ENCODE assay signal across 32 cellular contexts in genomic region chr2:62727259-62727867, GRCh38. TPM values are rescaled to one million over a fixed set of nuclear protein-coding genes. Genes with fewer than 3 reads are reported as not detected.
A peak's percentile ranks its signal among the peaks of the same experiment; 100 is the strongest.
DNase-seq lines count a peak whose midpoint lies in the region; ATAC-seq, FAIRE-seq and TF ChIP-seq lines count a peak whose summit lies in the region.
"Had no signal": no experiment of that assay in that cellular context is flagged by ENCODE, and none has a peak within 500 bp of the region (broad histone marks: within the 10 kb centered on the region; RNA-seq: fewer than 3 reads in every experiment).

No MANE protein-coding gene starts in this region.

- H3K4me2 ChIP-seq in A549, result peak overlapping the region; percentile 67

- H3K27ac Mint-ChIP-seq in nephron, result peak overlapping the region; percentile 36 to 63 (median 46)
- H3K27ac Mint-ChIP-seq: activated CD4-positive, alpha-beta memory T cell treated with anti-CD3 and anti-CD28 coated beads, Interleukin-2, amount 10 ng/mL, durations not matched to agents 7 days and 5 days; activated naive CD8-positive, alpha-beta T cell; dendritic cell treated with granulocyte-macrophage colony-stimulating factor and Interleukin-4, amounts not matched to agents 40 ng/mL and 50 ng/mL, for 4 days; endodermal cell; memory B cell; stimulated activated naive CD8-positive, alpha-beta T cell treated with anti-CD3 and anti-CD28 coated beads, Interleukin-15, Interleukin-2, amounts not matched to agents 100 ng/mL and 50 ng/mL, for 24 hours; T-helper 17 cell had no signal

- H3K4me1 ChIP-seq in A549, result peaks cover 59% of the 10 kb centered on the region
- no peaks in the 10 kb centered on the region for H3K4me1 ChIP-seq in aorta (ENCODE audit: control insufficient read depth in 1 of 2, insufficient read depth in 2 of 2, low read length in 2 of 2)
- H3K4me1 ChIP-seq: prostate gland had no signal

- H3K4me3 ChIP-seq in A549, result no peak overlapping the region
- H3K4me3 ChIP-seq in aorta (ENCODE audit: low read length in 2 of 2), result no peak overlapping the region
- H3K4me3 ChIP-seq: prostate gland, transverse colon had no signal

- ATAC-seq in A549 (no peak), GM19463 (IDR thresholded peaks at IDR 0.05; ENCODE audit: unreplicated experiment) (peak; percentile 64), HG03378 (IDR thresholded peaks at IDR 0.05; ENCODE audit: unreplicated experiment) (peak; percentile 55), aorta (ENCODE audit: low FRiP score) (no peak), HG02798 (IDR thresholded peaks at IDR 0.05; ENCODE audit: poor library complexity, unreplicated experiment) (no peak)
- ATAC-seq: activated CD4-positive, CD25-positive, alpha-beta regulatory T cell treated with anti-CD3 and anti-CD28 coated beads, Interleukin-2, amount 50 U/mL, for 24 hours; esophagus mucosa; foreskin keratinocyte; SK-N-SH treated with all-trans-retinoic acid at 6 μM for 48 hours; T-helper 17 cell had no signal

- TF ChIP-seq POLR2A in A549 (IDR thresholded peaks at IDR 0.05; ENCODE audit: low read length), result no peak

- peaks cover 64% of the 10 kb centered on the region for H3K36me3 Mint-ChIP-seq in nephron (ENCODE audit: low read depth)

- no peak overlapping the region for H3K4me3 Mint-ChIP-seq in nephron
- H3K4me3 Mint-ChIP-seq: activated CD4-positive, alpha-beta memory T cell treated with anti-CD3 and anti-CD28 coated beads, Interleukin-2, amount 10 ng/mL, durations not matched to agents 7 days and 5 days; activated naive CD8-positive, alpha-beta T cell; dendritic cell treated with granulocyte-macrophage colony-stimulating factor and Interleukin-4, amounts not matched to agents 40 ng/mL and 50 ng/mL, for 4 days; endodermal cell; memory B cell; stimulated activated naive CD8-positive, alpha-beta T cell treated with anti-CD3 and anti-CD28 coated beads, Interleukin-15, Interleukin-2, amounts not matched to agents 100 ng/mL and 50 ng/mL, for 24 hours; T-helper 17 cell had no signal

- TF ChIP-seq RAD21 in A549 (conservative IDR thresholded peaks at IDR 0.05 in 1 of 2, IDR thresholded peaks at IDR 0.05 in 1 of 2), result no peak

- POLR2A ChIA-PET in A549 (lab: Yijun Ruan, JAX), result no interaction called here

- 86% methylated on average over 2 of the region's 2 CpGs for WGBS in A549 (ENCODE audit: missing lambda C conversion rate)
- 67 to 72% methylated on average over 2 of the region's 2 CpGs for WGBS in aorta, 2 donors

- H3K27me3 Mint-ChIP-seq in nephron (ENCODE audit: low read depth), result no peaks in the 10 kb centered on the region
- H3K27me3 Mint-ChIP-seq: activated CD4-positive, alpha-beta memory T cell treated with anti-CD3 and anti-CD28 coated beads, Interleukin-2, amount 10 ng/mL, durations not matched to agents 7 days and 5 days; activated naive CD8-positive, alpha-beta T cell; dendritic cell treated with granulocyte-macrophage colony-stimulating factor and Interleukin-4, amounts not matched to agents 40 ng/mL and 50 ng/mL, for 4 days; memory B cell; stimulated activated naive CD8-positive, alpha-beta T cell treated with anti-CD3 and anti-CD28 coated beads, Interleukin-15, Interleukin-2, amounts not matched to agents 100 ng/mL and 50 ng/mL, for 24 hours; T-helper 17 cell had no signal

- H3K9me3 Mint-ChIP-seq in nephron, result peaks cover 39% of the 10 kb centered on the region

- H3K27ac ChIP-seq in A549 (peak overlapping the region; percentile 51 to 64), aorta (ENCODE audit: low read depth in 1 of 2, low read length in 2 of 2) (no peak overlapping the region)
- H3K27ac ChIP-seq: foreskin keratinocyte, neutrophil, prostate gland had no signal

- peaks cover 0 to 1% of the 10 kb centered on the region in 2 donors for H3K36me3 ChIP-seq in aorta (ENCODE audit: control insufficient read depth in 1 of 2, insufficient read depth in 2 of 2, low read length in 1 of 2)
- H3K36me3 ChIP-seq: neutrophil, prostate gland, transverse colon had no signal

- TF ChIP-seq CTCF in A549 (IDR thresholded peaks at IDR 0.05) (no peak), nephron (IDR thresholded peaks at IDR 0.05; ENCODE audit: unreplicated experiment in 3 of 3) (no peak)

- H3K27me3 ChIP-seq in aorta (ENCODE audit: control insufficient read depth in 1 of 2, insufficient read depth in 2 of 2, low read length in 1 of 2), result no peaks in the 10 kb centered on the region
- H3K27me3 ChIP-seq: foreskin keratinocyte, neutrophil, transverse colon had no signal

- TF ChIP-seq EP300 in A549 (IDR thresholded peaks at IDR 0.05), result no peak

- CTCF ChIA-PET in A549 (lab: Yijun Ruan, JAX), result interaction anchor here (1.0 to 2.3 kb wide), 2 partner anchors 26 to 270 kb away, joined by 3 to 8 read pairs; no protein-coding TSS in a partner anchor

- no peak for DNase-seq in A549 (ENCODE audit: low read depth in 1 of 2, low spot score in 1 of 2)
- no peak for DNase-seq in AG08395 (ENCODE audit: low spot score)
- DNase-seq in putamen (ENCODE audit: low spot score), result no peak
- DNase-seq in aorta, result no peak
- DNase-seq: activated CD4-positive, alpha-beta memory T cell treated with anti-CD3 and anti-CD28 coated beads, Interleukin-2, amount 10 ng/mL, durations not matched to agents 7 days and 5 days; activated T-cell treated with anti-CD3 and anti-CD28 coated beads for 4 hours; C1 segment of cervical spinal cord; central memory CD4-positive, alpha-beta T cell; DMS79 treated with DMSO at 0.1 percent for 48 hours; endodermal cell; foreskin keratinocyte; GF-D8; NCI-H1048; NCI-H1694; NCI-H2171 treated with DMSO at 0.1 percent for 48 hours; NCI-H510A treated with DMSO at 0.1 percent for 48 hours; T-helper 17 cell; transverse colon had no signal

- H3K9me3 ChIP-seq in A549 (peaks cover 18% of the 10 kb centered on the region), aorta (ENCODE audit: control insufficient read depth, low read length) (no peaks in the 10 kb centered on the region)
- H3K9me3 ChIP-seq: neutrophil, prostate gland had no signal

- peaks cover 11% of the 10 kb centered on the region for H3K4me1 Mint-ChIP-seq in nephron
- H3K4me1 Mint-ChIP-seq: activated CD4-positive, alpha-beta memory T cell treated with anti-CD3 and anti-CD28 coated beads, Interleukin-2, amount 10 ng/mL, durations not matched to agents 7 days and 5 days had no signal

- no peak for FAIRE-seq in A549 (lab: Jason Lieb, UNC)
- FAIRE-seq: astrocyte had no signal

- intact Hi-C loops in aorta (cut with DNase I), result no loop called here

TF ChIP-seq in A549, 52 proteins besides CTCF, POLR2A, EP300 and RAD21:
- TF ChIP-seq HOXB13 (CRISPR knock-in tag; IDR thresholded peaks at IDR 0.05; ENCODE audit: low read depth) (no peak), MAFK (IDR thresholded peaks at IDR 0.05; ENCODE audit: partially characterized antibody) (peak; percentile 64)

RNA-seq across cellular contexts. Expression of gene EHBP1, which starts 21.9 kb away (rescaled TPM):
- 145 and 204 TPM in 2 replicates for polyA plus RNA-seq in A549 (2011; rRNA removed)
- 27.9 and 34.9 TPM in 2 replicates for polyA plus RNA-seq in A549 (2012; cell fraction: cytosol; rRNA removed)
- polyA plus RNA-seq in A549 (2012; cell fraction: nucleus; rRNA removed), result 23.7 and 39.5 TPM in 2 replicates
- 62.4 to 76.9 TPM (median 65.7 TPM) in 3 replicates for polyA plus RNA-seq in A549 (2017; fragmentation: RNase III; extraction: RNeasy Plus Mini Kit Qiagen cat#74134 plus additional on column Dnase treatment)
- polyA minus RNA-seq in A549 (2011; rRNA and poly(A)+ RNA removed), result 153 and 167 TPM in 2 replicates
- 10 to 100 TPM; 42.7 to 70.9 TPM for total RNA-seq in aorta
- polyA plus RNA-seq in aorta, result 10 to 100 TPM; 12.0 to 13.5 TPM

Comparison
In these comparisons a context has a peak if more than half of its experiments do, and no peak if none do; other contexts are left out.
1. ATAC-seq: peak in GM19463 (single experiment) and HG03378 (single experiment); none in A549 (0 of 2), aorta (single experiment) and HG02798 (single experiment).
2. H3K27ac ChIP-seq: peak in A549 (2 of 2); none in aorta (0 of 2).